10 cellular contexts compared by ENCODE assay signal in genomic region chr6:82067021-82067420, GRCh38.
DNase-seq lines count a peak whose midpoint lies in the region; ATAC-seq and TF ChIP-seq lines count a peak whose summit lies in the region.
"Had no signal": no experiment of that assay in that cellular context is flagged by ENCODE, and none has a peak within 500 bp of the region (broad histone marks: within the 10 kb centered on the region; RNA-seq: fewer than 3 reads in every experiment).

No MANE protein-coding gene starts in this region.

- H3K27me3 ChIP-seq in heart left ventricle, result no peaks in the 10 kb centered on the region

- H3K9me3 ChIP-seq in heart left ventricle, result no peaks in the 10 kb centered on the region

- TF ChIP-seq CTCF in heart left ventricle (IDR thresholded peaks at IDR 0.05) (no peak), omental fat pad (IDR thresholded peaks at IDR 0.05) (no peak), HFFc6 (IDR thresholded peaks at IDR 0.05) (no peak)

- ATAC-seq in GM18520 (IDR thresholded peaks at IDR 0.05; ENCODE audit: unreplicated experiment) (peak; percentile 97), GM21737 (IDR thresholded peaks at IDR 0.05; ENCODE audit: unreplicated experiment) (peak; percentile 99), HG03469 (IDR thresholded peaks at IDR 0.05; ENCODE audit: unreplicated experiment) (peak; percentile 84), heart left ventricle (peak in 3 of 4 donors; percentile 46 to 87 (median 67)), omental fat pad (ENCODE audit: low FRiP score) (no peak)
- ATAC-seq in activated T-helper 17 cell treated with anti-CD3 and anti-CD28 coated beads, Interleukin-2, amount 50 U/mL, for 72 hours (replicated peaks), result no peak

- no peak overlapping the region for H3K4me3 Mint-ChIP-seq in activated T-helper 17 cell treated with anti-CD3 and anti-CD28 coated beads, Interleukin-2, amount 50 U/mL, for 72 hours
- H3K4me3 Mint-ChIP-seq in HFFc6, result no peak overlapping the region

- DNase-seq in heart left ventricle, result peak in 2 of 5 donors; percentile 16 to 24
- no peak for DNase-seq in omental fat pad (ENCODE audit: low spot score)
- DNase-seq in islet precursor cell, result no peak
- DNase-seq in HFFc6, result no peak
- DNase-seq: NCI-H1105 treated with DMSO at 0.1 percent for 48 hours, T-helper 9 cell had no signal

- no peaks in the 10 kb centered on the region for H3K36me3 Mint-ChIP-seq in activated T-helper 17 cell treated with anti-CD3 and anti-CD28 coated beads, Interleukin-2, amount 50 U/mL, for 72 hours (ENCODE audit: low read depth)
- H3K36me3 Mint-ChIP-seq in HFFc6 (ENCODE audit: low read depth), result no peaks in the 10 kb centered on the region

- TF ChIP-seq POLR2A in heart left ventricle (IDR thresholded peaks at IDR 0.05), result no peak

- H3K27ac ChIP-seq in heart left ventricle, result peak overlapping the region in 4 of 12 donors; percentile 7 to 44 (median 32)

- WGBS in heart left ventricle, 4 donors, result 36 to 46% (median 39%) methylated on average over 4 of the region's 4 CpGs

- intact Hi-C loops in heart left ventricle (cut with DNase I), result no loop called here

- H3K4me1 Mint-ChIP-seq in activated T-helper 17 cell treated with anti-CD3 and anti-CD28 coated beads, Interleukin-2, amount 50 U/mL, for 72 hours, result no peaks in the 10 kb centered on the region
- peaks cover 4% of the 10 kb centered on the region for H3K4me1 Mint-ChIP-seq in HFFc6 (ENCODE audit: low read depth)

- H3K36me3 ChIP-seq in heart left ventricle, result no peaks in the 10 kb centered on the region

- H3K4me3 ChIP-seq in heart left ventricle, result no peak overlapping the region

- H3K4me1 ChIP-seq in heart left ventricle, result peaks cover 0 to 14% (median 4%) of the 10 kb centered on the region in 12 donors

- no peaks in the 10 kb centered on the region for H3K9me3 Mint-ChIP-seq in activated T-helper 17 cell treated with anti-CD3 and anti-CD28 coated beads, Interleukin-2, amount 50 U/mL, for 72 hours
- H3K9me3 Mint-ChIP-seq in HFFc6, result no peaks in the 10 kb centered on the region

- no peak overlapping the region for H3K27ac Mint-ChIP-seq in activated T-helper 17 cell treated with anti-CD3 and anti-CD28 coated beads, Interleukin-2, amount 50 U/mL, for 72 hours
- no peak overlapping the region for H3K27ac Mint-ChIP-seq in HFFc6

- no peaks in the 10 kb centered on the region for H3K27me3 Mint-ChIP-seq in activated T-helper 17 cell treated with anti-CD3 and anti-CD28 coated beads, Interleukin-2, amount 50 U/mL, for 72 hours
- H3K27me3 Mint-ChIP-seq in HFFc6 (ENCODE audit: insufficient read depth), result no peaks in the 10 kb centered on the region

Comparison
In these comparisons a context has a peak if more than half of its experiments do, and no peak if none do; other contexts are left out.
1. ATAC-seq: peak in GM18520 (single experiment), GM21737 (single experiment), HG03469 (single experiment) and heart left ventricle (3 of 4); none in activated T-helper 17 cell treated with anti-CD3 and anti-CD28 coated beads, Interleukin-2, amount 50 U/mL, for 72 hours (single experiment) and omental fat pad (single experiment).